8 cellular contexts compared by ENCODE assay signal in genomic region chr3:150495563-150496168, GRCh38. TPM values are rescaled to one million over a fixed set of nuclear protein-coding genes. Genes with fewer than 3 reads are reported as not detected.
DNase-seq lines count a peak whose midpoint lies in the region; ATAC-seq, FAIRE-seq and TF ChIP-seq lines count a peak whose summit lies in the region.

No MANE protein-coding gene starts in this region.

- FAIRE-seq in colon (lab: Jason Lieb, UNC), result peak; percentile 33

- TF ChIP-seq CTCF in omental fat pad (IDR thresholded peaks at IDR 0.05), result peak in 1 of 3 donors; percentile 33

- ATAC-seq in GM18511 (IDR thresholded peaks at IDR 0.05; ENCODE audit: unreplicated experiment) (no peak), omental fat pad (ENCODE audit: low FRiP score) (no peak)

- DNase-seq in DMS114 treated with DMSO at 0.1 percent for 48 hours (lab: John Stamatoyannopoulos, UW; ENCODE audit: unreplicated experiment) (peak; percentile 50), HT1080 (ENCODE audit: low read depth) (peak; percentile 65), NOMO-1 treated with dmso at 0.1 percent for 144 hours (lab: John Stamatoyannopoulos, UW; ENCODE audit: unreplicated experiment) (peak; percentile 5), lung microvascular endothelial cell (ENCODE audit: low read depth in 2 of 2) (peak; percentile 59 to 72), 8988T (no peak), omental fat pad (ENCODE audit: low spot score) (no peak)

RNA-seq across cellular contexts. Expression of gene SERP1, which starts 50.6 kb away (rescaled TPM):
- total RNA-seq in HT1080 (2014; rRNA removed; shearing (Covaris generic)), result 474 and 568 TPM in 2 replicates
- 332 and 338 TPM in 2 replicates for polyA plus RNA-seq in HT1080 (2015; cell fraction: cytosol; rRNA removed)
- polyA plus RNA-seq in HT1080 (2015; cell fraction: nucleus; rRNA removed), result 124 and 175 TPM in 2 replicates
- total RNA-seq in lung microvascular endothelial cell (82.4 and 134 TPM in 2 replicates), omental fat pad (100 to 1,000 TPM; 221 to 403 (median 303) TPM)

RNA-seq across cellular contexts. Expression of gene EIF2A, which starts 50.9 kb away (rescaled TPM):
- total RNA-seq in HT1080 (2014; rRNA removed; shearing (Covaris generic)), result 207 and 231 TPM in 2 replicates
- polyA plus RNA-seq in HT1080 (2015; cell fraction: cytosol; rRNA removed), result 288 and 353 TPM in 2 replicates
- polyA plus RNA-seq in HT1080 (2015; cell fraction: nucleus; rRNA removed), result 318 and 425 TPM in 2 replicates
- 117 and 221 TPM in 2 replicates for total RNA-seq in lung microvascular endothelial cell
- total RNA-seq in omental fat pad, result 100 to 1,000 TPM; 134 to 164 (median 155) TPM

Comparison
In these comparisons a context has a peak if more than half of its experiments do, and no peak if none do; other contexts are left out.
1. DNase-seq: peak in DMS114 treated with DMSO at 0.1 percent for 48 hours (single experiment), HT1080 (single experiment), NOMO-1 treated with dmso at 0.1 percent for 144 hours (single experiment) and lung microvascular endothelial cell (2 of 2); none in 8988T (single experiment) and omental fat pad (single experiment).